1 cellular context compared by ENCODE assay signal in the genomic region with DNA sequence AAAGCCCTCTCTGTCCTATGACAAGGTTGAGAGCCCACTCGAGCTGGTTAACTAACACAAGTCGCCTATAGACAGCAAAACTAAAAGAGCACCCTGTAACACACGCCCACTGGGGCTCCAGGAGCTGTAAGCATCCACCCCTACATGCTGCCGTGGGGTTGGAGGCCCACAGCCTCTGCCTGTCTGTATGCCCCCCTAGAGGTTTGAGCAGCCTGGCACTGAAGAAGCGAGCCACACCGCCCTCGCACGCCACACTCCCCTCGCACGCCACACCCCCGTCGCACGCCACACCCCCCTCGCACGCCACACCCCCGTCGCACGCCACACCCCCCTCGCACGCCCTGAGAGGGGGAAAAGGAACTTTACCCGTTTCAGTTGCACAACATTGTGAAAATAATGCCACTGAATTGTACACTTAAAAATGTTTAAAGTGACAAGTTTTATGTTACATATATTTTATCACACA.
TF ChIP-seq lines count a peak whose summit lies in the region.

No MANE protein-coding gene starts in this region.

TF ChIP-seq in IMR-90, 13 proteins besides CTCF, POLR2A, EP300 and RAD21 (continued from another document):
- TF ChIP-seq MAZ (IDR thresholded peaks at IDR 0.05; ENCODE audit: borderline replicate concordance, low read depth, low read length) (0 out of 2 replicates have a peak, but pooled peaks have one; percentile 26), RCOR1 (IDR thresholded peaks at IDR 0.05; ENCODE audit: insufficient replicate concordance, low read length) (no peak), NFE2L2 (IDR thresholded peaks at IDR 0.05; ENCODE audit: low read depth, low read length) (no peak)
- TF ChIP-seq, protein P1, sequence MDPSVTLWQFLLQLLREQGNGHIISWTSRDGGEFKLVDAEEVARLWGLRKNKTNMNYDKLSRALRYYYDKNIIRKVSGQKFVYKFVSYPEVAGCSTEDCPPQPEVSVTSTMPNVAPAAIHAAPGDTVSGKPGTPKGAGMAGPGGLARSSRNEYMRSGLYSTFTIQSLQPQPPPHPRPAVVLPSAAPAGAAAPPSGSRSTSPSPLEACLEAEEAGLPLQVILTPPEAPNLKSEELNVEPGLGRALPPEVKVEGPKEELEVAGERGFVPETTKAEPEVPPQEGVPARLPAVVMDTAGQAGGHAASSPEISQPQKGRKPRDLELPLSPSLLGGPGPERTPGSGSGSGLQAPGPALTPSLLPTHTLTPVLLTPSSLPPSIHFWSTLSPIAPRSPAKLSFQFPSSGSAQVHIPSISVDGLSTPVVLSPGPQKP (IDR thresholded peaks at IDR 0.05; ENCODE audit: borderline replicate concordance, low read depth, low read length): no peak
